Comparison of ENCODE assay signal across 19 cellular contexts in genomic region chr1:174768949-174769348, GRCh38.
DNase-seq lines count a peak whose midpoint lies in the region; ATAC-seq, FAIRE-seq and TF ChIP-seq lines count a peak whose summit lies in the region.
"Had no signal": no experiment of that assay in that cellular context is flagged by ENCODE, and none has a peak within 500 bp of the region (broad histone marks: within the 10 kb centered on the region; RNA-seq: fewer than 3 reads in every experiment).

No MANE protein-coding gene starts in this region.

- H3K4me1 Mint-ChIP-seq in activated naive CD8-positive, alpha-beta T cell treated with anti-CD3 and anti-CD28 coated beads for 36 hours: peaks cover 9% of the 10 kb centered on the region
- H3K4me1 Mint-ChIP-seq in activated naive CD8-positive, alpha-beta T cell treated with anti-CD3 and anti-CD28 coated beads, Interleukin-2, amount 50 U/mL, for 24 hours: peaks cover 4% of the 10 kb centered on the region
- H3K4me1 Mint-ChIP-seq in stimulated activated memory B cell treated with anti-CD40 and anti-IgM and Interleukin-4, amounts not matched to agents 10 μg/mL and 1 μg/mL and 100 μg/mL, for 72 hours: peaks cover 9% of the 10 kb centered on the region

- H3K79me2 ChIP-seq in GM12878 (ENCODE audit: control insufficient read depth, insufficient read depth, low read length): no peaks in the 10 kb centered on the region

- RAD21 ChIA-PET in GM12878 (lab: Charles Lee; ENCODE audit: unreplicated experiment): no interaction called here

- H2AFZ ChIP-seq in GM12878 (ENCODE audit: control insufficient read depth, low read depth, low read length): no peak overlapping the region

- in situ Hi-C loops in GM12878 (cut with MboI): no loop called here

- no peak overlapping the region for H3K4me2 ChIP-seq in GM12878 (ENCODE audit: control insufficient read depth, insufficient read depth)

- H3K27me3 ChIP-seq in GM12878 (replicated peaks in 1 of 2; ENCODE audit: control insufficient read depth in 2 of 2, insufficient read depth in 2 of 2, low read length in 1 of 2): no peaks in the 10 kb centered on the region
- no peaks in the 10 kb centered on the region for H3K27me3 ChIP-seq in aorta (ENCODE audit: control insufficient read depth in 1 of 2, insufficient read depth in 2 of 2, low read length in 1 of 2)
- H3K27me3 ChIP-seq: SJCRH30 had no signal

- H3K27ac Mint-ChIP-seq in activated naive CD8-positive, alpha-beta T cell treated with anti-CD3 and anti-CD28 coated beads for 36 hours: peak overlapping the region; percentile 11
- H3K27ac Mint-ChIP-seq in activated naive CD8-positive, alpha-beta T cell treated with anti-CD3 and anti-CD28 coated beads, Interleukin-2, amount 50 U/mL, for 24 hours: no peak overlapping the region
- peak overlapping the region; percentile 59 for H3K27ac Mint-ChIP-seq in stimulated activated memory B cell treated with anti-CD40 and anti-IgM and Interleukin-4, amounts not matched to agents 10 μg/mL and 1 μg/mL and 100 μg/mL, for 72 hours
- H3K27ac Mint-ChIP-seq: CD4-positive, alpha-beta T cell had no signal

- intact Hi-C loops in GM12878 (cut with micrococcal nuclease; ENCODE audit: unreplicated experiment): no loop called here
- intact Hi-C loops in aorta (cut with DNase I): loop anchor here in 1 of 2 donors (10.0 kb wide), 1 partner anchor 356 kb away; no protein-coding TSS in a partner anchor

- H4K20me1 ChIP-seq in GM12878 (ENCODE audit: control insufficient read depth, insufficient read depth): no peaks in the 10 kb centered on the region

- TF ChIP-seq EP300 in GM12878 (IDR thresholded peaks at IDR 0.05; ENCODE audit: borderline replicate concordance in 1 of 2, control insufficient read depth in 1 of 2, low read depth in 2 of 2, low read length in 2 of 2): no peak

- POLR2A ChIA-PET in GM12878 (lab: Charles Lee): no interaction called here

- H3K4me3 ChIP-seq in GM12878 (no peak overlapping the region), aorta (ENCODE audit: low read length in 2 of 2) (no peak overlapping the region)
- H3K4me3 ChIP-seq: SJCRH30 had no signal

- DNase-seq in activated naive CD8-positive, alpha-beta T cell treated with anti-CD3 and anti-CD28 coated beads for 36 hours: no peak
- DNase-seq in activated naive CD8-positive, alpha-beta T cell treated with anti-CD3 and anti-CD28 coated beads, Interleukin-2, amount 50 U/mL, for 24 hours: no peak
- DNase-seq in NCI-H146 (lab: John Stamatoyannopoulos, UW) (peak; percentile 60), GM12878 (ENCODE audit: low read depth, low spot score) (no peak), NCI-H2196 treated with DMSO at 0.1 percent for 48 hours (lab: John Stamatoyannopoulos, UW; ENCODE audit: unreplicated experiment) (no peak), aorta (no peak), NOMO-1 (lab: John Stamatoyannopoulos, UW; ENCODE audit: unreplicated experiment in 2 of 2) (no peak)
- DNase-seq: AML-193; Calu3; CD4-positive, alpha-beta T cell; H7; Karpas-422; NCI-H1436; NCI-H2107; NCI-H748 treated with DMSO at 0.1 percent for 48 hours; SJCRH30; SW 1271 had no signal

- H3K4me1 ChIP-seq in GM12878 (ENCODE audit: control insufficient read depth, insufficient read depth, low read length) (no peaks in the 10 kb centered on the region), aorta (ENCODE audit: control insufficient read depth in 1 of 2, insufficient read depth in 2 of 2, low read length in 2 of 2) (no peaks in the 10 kb centered on the region)
- H3K4me1 ChIP-seq: SJCRH30 had no signal

- TF ChIP-seq RAD21 in GM12878 (IDR thresholded peaks at IDR 0.05; ENCODE audit: insufficient read depth, low read depth, low read length): no peak

- CTCF ChIA-PET in GM12878 (lab: Yijun Ruan, JAX): interaction anchor here (0.7 to 3.6 kb wide), 5 partner anchors 107 to 229 kb away, joined by 3 to 32 read pairs (median 4); partner anchors contain the start of gene CACYBP

- WGBS in GM12878 (ENCODE audit: insufficient coverage, insufficient replicate concordance, low lambda C conversion rate, missing lambda C conversion rate): 89% methylated on average over 2 of the region's 2 CpGs
- WGBS in aorta, 2 donors: 89 to 97% methylated on average over 2 of the region's 2 CpGs

- H3K27ac ChIP-seq in GM12878 (ENCODE audit: control insufficient read depth, insufficient read depth) (no peak overlapping the region), aorta (ENCODE audit: low read depth in 1 of 2, low read length in 2 of 2) (no peak overlapping the region)
- H3K27ac ChIP-seq: RWPE1, SJCRH30 had no signal

- H3K9me3 ChIP-seq in GM12878 (replicated peaks; ENCODE audit: control insufficient read depth, insufficient read depth, low read length) (no peaks in the 10 kb centered on the region), aorta (ENCODE audit: control insufficient read depth, low read length) (no peaks in the 10 kb centered on the region)
- H3K9me3 ChIP-seq: SJCRH30 had no signal

- H3K36me3 ChIP-seq in GM12878 (ENCODE audit: control insufficient read depth in 2 of 2, insufficient read depth in 2 of 2, low read length in 1 of 2): no peaks in the 10 kb centered on the region
- H3K36me3 ChIP-seq in aorta (ENCODE audit: control insufficient read depth in 1 of 2, insufficient read depth in 2 of 2, low read length in 1 of 2): no peaks in the 10 kb centered on the region
- H3K36me3 ChIP-seq: SJCRH30 had no signal

- no peak overlapping the region for H3K4me3 Mint-ChIP-seq in activated naive CD8-positive, alpha-beta T cell treated with anti-CD3 and anti-CD28 coated beads for 36 hours
- no peak overlapping the region for H3K4me3 Mint-ChIP-seq in activated naive CD8-positive, alpha-beta T cell treated with anti-CD3 and anti-CD28 coated beads, Interleukin-2, amount 50 U/mL, for 24 hours
- no peak overlapping the region for H3K4me3 Mint-ChIP-seq in stimulated activated memory B cell treated with anti-CD40 and anti-IgM and Interleukin-4, amounts not matched to agents 10 μg/mL and 1 μg/mL and 100 μg/mL, for 72 hours
- H3K4me3 Mint-ChIP-seq: CD4-positive, alpha-beta T cell had no signal

- H3K9me3 Mint-ChIP-seq in activated naive CD8-positive, alpha-beta T cell treated with anti-CD3 and anti-CD28 coated beads for 36 hours: no peaks in the 10 kb centered on the region
- no peaks in the 10 kb centered on the region for H3K9me3 Mint-ChIP-seq in activated naive CD8-positive, alpha-beta T cell treated with anti-CD3 and anti-CD28 coated beads, Interleukin-2, amount 50 U/mL, for 24 hours
- no peaks in the 10 kb centered on the region for H3K9me3 Mint-ChIP-seq in stimulated activated memory B cell treated with anti-CD40 and anti-IgM and Interleukin-4, amounts not matched to agents 10 μg/mL and 1 μg/mL and 100 μg/mL, for 72 hours
- H3K9me3 Mint-ChIP-seq: CD4-positive, alpha-beta T cell had no signal

- BruUV-seq in GM12878 (replicated peaks; lab: Mats Ljungman, UMichigan): no TSS peak

- no peak for TF ChIP-seq CTCF in GM12878 (IDR thresholded peaks at IDR 0.05 in 2 of 3, conservative IDR thresholded peaks at IDR 0.05 in 1 of 3; ENCODE audit: control insufficient read depth in 2 of 3, extremely low read depth in 1 of 3, insufficient read depth in 1 of 3, low read depth in 3 of 3, low read length in 3 of 3)

- no peak for ATAC-seq in activated naive CD8-positive, alpha-beta T cell treated with anti-CD3 and anti-CD28 coated beads, Interleukin-2, amount 50 U/mL, for 24 hours
- no peak for ATAC-seq in GM12878
- ATAC-seq in stimulated activated memory B cell treated with anti-CD40 and anti-IgM and Interleukin-4, amounts not matched to agents 10 μg/mL and 1 μg/mL and 100 μg/mL, for 72 hours: peak; percentile 51
- ATAC-seq in aorta (ENCODE audit: low FRiP score): no peak

- SMC1A ChIA-PET in GM12878 (lab: Charles Lee; ENCODE audit: uncharacterized antibody, unreplicated experiment): interaction anchor here (0.7 to 1.3 kb wide), 4 partner anchors 209 to 356 kb away, joined by 3 to 7 read pairs (median 4); no protein-coding TSS in a partner anchor

- no peaks in the 10 kb centered on the region for H3K36me3 Mint-ChIP-seq in activated naive CD8-positive, alpha-beta T cell treated with anti-CD3 and anti-CD28 coated beads for 36 hours
- H3K36me3 Mint-ChIP-seq in activated naive CD8-positive, alpha-beta T cell treated with anti-CD3 and anti-CD28 coated beads, Interleukin-2, amount 50 U/mL, for 24 hours (ENCODE audit: low read depth): no peaks in the 10 kb centered on the region
- peaks cover 11% of the 10 kb centered on the region for H3K36me3 Mint-ChIP-seq in stimulated activated memory B cell treated with anti-CD40 and anti-IgM and Interleukin-4, amounts not matched to agents 10 μg/mL and 1 μg/mL and 100 μg/mL, for 72 hours

- no peak overlapping the region for H3K9ac ChIP-seq in GM12878 (ENCODE audit: control insufficient read depth, insufficient read depth, low read length)

- FAIRE-seq in GM12878 (lab: Jason Lieb, UNC): no peak

- no peak for TF ChIP-seq POLR2A in GM12878 (IDR thresholded peaks at IDR 0.05; ENCODE audit: low read depth, low read length)

- no peaks in the 10 kb centered on the region for H3K27me3 Mint-ChIP-seq in activated naive CD8-positive, alpha-beta T cell treated with anti-CD3 and anti-CD28 coated beads for 36 hours
- H3K27me3 Mint-ChIP-seq in activated naive CD8-positive, alpha-beta T cell treated with anti-CD3 and anti-CD28 coated beads, Interleukin-2, amount 50 U/mL, for 24 hours: no peaks in the 10 kb centered on the region
- no peaks in the 10 kb centered on the region for H3K27me3 Mint-ChIP-seq in stimulated activated memory B cell treated with anti-CD40 and anti-IgM and Interleukin-4, amounts not matched to agents 10 μg/mL and 1 μg/mL and 100 μg/mL, for 72 hours
- H3K27me3 Mint-ChIP-seq: CD4-positive, alpha-beta T cell had no signal

TF ChIP-seq in GM12878, 131 proteins besides CTCF, POLR2A, EP300 and RAD21:
- TF ChIP-seq RUNX3 (IDR thresholded peaks at IDR 0.05; ENCODE audit: low read length): peak; percentile 28; the same call in 1 of the 2 replicates
- peak; percentile 18; the same call in 1 of the 2 replicates for TF ChIP-seq JUNB (IDR thresholded peaks at IDR 0.05)
- no peak for TF ChIP-seq GABPA (IDR thresholded peaks at IDR 0.05; ENCODE audit: low read depth)
